ENCODE assay signal across 8 cellular contexts in genomic region chr18:23504720-23505119, GRCh38. TPM values are rescaled to one million over a fixed set of nuclear protein-coding genes. Genes with fewer than 3 reads are reported as not detected.
A peak's percentile ranks its signal among the peaks of the same experiment; 100 is the strongest.
DNase-seq lines count a peak whose midpoint lies in the region; ATAC-seq and TF ChIP-seq lines count a peak whose summit lies in the region.

No MANE protein-coding gene starts in this region.

- H3K9me3 ChIP-seq in SU-DHL-6 (ENCODE audit: insufficient read depth, low read length) = no peaks in the 10 kb centered on the region
- no peaks in the 10 kb centered on the region for H3K9me3 ChIP-seq in liver (ENCODE audit: control insufficient read depth in 4 of 4, low read length in 3 of 4)

- no peak for TF ChIP-seq RAD21 in liver (IDR thresholded peaks at IDR 0.05)

- H3K27me3 ChIP-seq in SU-DHL-6 (ENCODE audit: low read length) = no peaks in the 10 kb centered on the region
- no peaks in the 10 kb centered on the region for H3K27me3 ChIP-seq in liver (ENCODE audit: control insufficient read depth in 4 of 4, insufficient read depth in 4 of 4, low read length in 3 of 4)

- H2AFZ ChIP-seq in SU-DHL-6 (ENCODE audit: low read depth, low read length, severe bottlenecking) = no peak overlapping the region

- peak overlapping the region; percentile 95 for H3K9ac ChIP-seq in SU-DHL-6 (ENCODE audit: low read length)
- peak overlapping the region in 1 of 2 donors; percentile 81 for H3K9ac ChIP-seq in liver (ENCODE audit: low read depth in 1 of 2, low read length in 2 of 2)

- peaks cover 23% of the 10 kb centered on the region; the same call in 1 of the 2 replicates for H3K36me3 ChIP-seq in SU-DHL-6 (ENCODE audit: low read length)
- H3K36me3 ChIP-seq in liver (ENCODE audit: control insufficient read depth in 4 of 4, insufficient read depth in 3 of 4, low read depth in 1 of 4, low read length in 3 of 4) = peaks cover 0 to 9% (median 3%) of the 10 kb centered on the region in 4 donors

- 0 out of 2 replicates have a peak overlapping the region, but pooled peaks have one; percentile 55 for H3K27ac ChIP-seq in SU-DHL-6 (ENCODE audit: low read depth, low read length)
- H3K27ac ChIP-seq in liver (ENCODE audit: low read depth in 1 of 2, low read length in 2 of 2) = peak overlapping the region; percentile 79 to 89

- DNase-seq in MV-4-11 (lab: John Stamatoyannopoulos, UW) (no peak), DMS53 treated with DMSO at 0.1 percent for 48 hours (lab: John Stamatoyannopoulos, UW; ENCODE audit: unreplicated experiment) (no peak), NCI-H446 (lab: John Stamatoyannopoulos, UW) (no peak), Ammon's horn (ENCODE audit: low spot score) (no peak)

- peaks cover 0 to 23% (median 14%) of the 10 kb centered on the region in 4 donors for H3K4me1 ChIP-seq in liver (ENCODE audit: control insufficient read depth in 4 of 4, insufficient read depth in 4 of 4, low read length in 3 of 4)

- no peaks in the 10 kb centered on the region for H3K9me2 ChIP-seq in SU-DHL-6 (replicated peaks; ENCODE audit: insufficient read depth, low read length)

- H3K79me2 ChIP-seq in SU-DHL-6 (ENCODE audit: insufficient read depth, low read length) = peaks cover 53% of the 10 kb centered on the region

- H4K20me1 ChIP-seq in SU-DHL-6 (ENCODE audit: low read depth, low read length) = no peaks in the 10 kb centered on the region; the same call in 1 of the 2 replicates

- H3K4me3 ChIP-seq in SU-DHL-6 (ENCODE audit: insufficient read depth, low read length, poor library complexity, severe bottlenecking) (peak overlapping the region; percentile 98), liver (ENCODE audit: low read depth in 1 of 3, low read length in 3 of 3) (peak overlapping the region in 2 of 3 donors; percentile 79 to 98)

- WGBS in liver = 31% methylated on average over 3 of the region's 3 CpGs

- TF ChIP-seq CTCF in SU-DHL-6 (IDR thresholded peaks at IDR 0.05; ENCODE audit: insufficient read depth, low read length, poor library complexity, severe bottlenecking) (no peak), liver (IDR thresholded peaks at IDR 0.05; ENCODE audit: low read depth, low read length, missing input control) (no peak)

- ATAC-seq in GM18861 (IDR thresholded peaks at IDR 0.05; ENCODE audit: unreplicated experiment) = peak; percentile 82
- ATAC-seq in HG02623 (IDR thresholded peaks at IDR 0.05; ENCODE audit: unreplicated experiment) = peak; percentile 42

- H3F3A ChIP-seq in SU-DHL-6 (ENCODE audit: insufficient read depth) = peaks cover 15% of the 10 kb centered on the region; the same call in 1 of the 2 replicates

- H3K4me2 ChIP-seq in SU-DHL-6 (ENCODE audit: low read depth, low read length, poor library complexity, severe bottlenecking) = peak overlapping the region; percentile 66

TF ChIP-seq in liver, 16 proteins besides CTCF, POLR2A, EP300 and RAD21:
- TF ChIP-seq FOXA2 (IDR thresholded peaks at IDR 0.05) = no peak
- TF ChIP-seq TAF1 (conservative IDR thresholded peaks at IDR 0.05) = no peak
- no peak for TF ChIP-seq REST (IDR thresholded peaks at IDR 0.05)
- no peak for TF ChIP-seq JUND (IDR thresholded peaks at IDR 0.05)
- TF ChIP-seq NR2F2 (IDR thresholded peaks at IDR 0.05) = no peak
- TF ChIP-seq YY1 (IDR thresholded peaks at IDR 0.05) = peak; percentile 34
- TF ChIP-seq GABPA (IDR thresholded peaks at IDR 0.05 in 1 of 2, conservative IDR thresholded peaks at IDR 0.05 in 1 of 2) = no peak
- TF ChIP-seq HNF4G (IDR thresholded peaks at IDR 0.05) = no peak
- peak; percentile 27 to 30 for TF ChIP-seq HNF4A (conservative IDR thresholded peaks at IDR 0.05)
- peak; percentile 33 for TF ChIP-seq SP1 (IDR thresholded peaks at IDR 0.05)
- no peak for TF ChIP-seq RXRA (IDR thresholded peaks at IDR 0.05)
- TF ChIP-seq ZBTB33 (IDR thresholded peaks at IDR 0.05) = no peak
TF ChIP-seq in liver: peak in this region for 3.

RNA-seq across cellular contexts. Expression of gene RMC1, which starts 1.4 kb away (rescaled TPM):
- 10 to 100 TPM; 20.6 to 24.7 TPM for total RNA-seq in liver
- polyA plus RNA-seq in liver = 10 to 100 TPM; 15.6 to 21.0 TPM

RNA-seq across cellular contexts. Expression of gene RIOK3, which starts 51.6 kb away (rescaled TPM):
- total RNA-seq in liver = 100 to 1,000 TPM in 1 of 2 donors, 10 to 100 TPM in 1; 52.1 to 104 TPM
- polyA plus RNA-seq in liver = 10 to 100 TPM; 29.9 to 33.4 TPM
